In genomic region chr4:138639018-138639876, GRCh38 we compare ENCODE assay signal across 18 cellular contexts.
A peak's percentile ranks its signal among the peaks of the same experiment; 100 is the strongest.
DNase-seq lines count a peak whose midpoint lies in the region; TF ChIP-seq lines count a peak whose summit lies in the region.
"Had no signal": no experiment of that assay in that cellular context is flagged by ENCODE, and none has a peak within 500 bp of the region (broad histone marks: within the 10 kb centered on the region; RNA-seq: fewer than 3 reads in every experiment).

No MANE protein-coding gene starts in this region.

- CTCF ChIA-PET in BJ (lab: Yijun Ruan, JAX), result interaction anchor here (0.7 to 1.2 kb wide), 5 partner anchors 8 to 41 kb away, joined by 3 to 4 read pairs (median 3); no protein-coding TSS in a partner anchor

- H3K4me3 ChIP-seq in BJ (ENCODE audit: low read depth, low read length) (no peak overlapping the region), foreskin fibroblast (ENCODE audit: low read depth in 1 of 2, low read length in 2 of 2) (no peak overlapping the region)
- H3K4me3 ChIP-seq: dorsolateral prefrontal cortex, heart left ventricle, lung had no signal

- DNase-seq in BJ (ENCODE audit: low read depth), result peak; percentile 51
- DNase-seq in LHCN-M2 (ENCODE audit: low read depth), result peak; percentile 5
- DNase-seq in astrocyte of the hippocampus (ENCODE audit: low read depth, low spot score), result peak; percentile 44
- peak; percentile 16 to 47 for DNase-seq in foreskin fibroblast
- DNase-seq in NCI-H2227 treated with DMSO at 0.1 percent for 48 hours (lab: John Stamatoyannopoulos, UW), result no peak
- no peak for DNase-seq in DMS153 treated with DMSO at 0.1 percent for 48 hours (lab: John Stamatoyannopoulos, UW; ENCODE audit: unreplicated experiment)
- DNase-seq in D341Med (ENCODE audit: low spot score), result no peak
- no peak for DNase-seq in HK-2 (ENCODE audit: unreplicated experiment)
- DNase-seq: activated CD4-positive, alpha-beta T cell treated with anti-CD3 and anti-CD28 coated beads, Interleukin-2, amount 50 U/mL, for 4 hours; activated naive CD4-positive, alpha-beta T cell treated with anti-CD3 and anti-CD28 coated beads for 36 hours; dorsolateral prefrontal cortex; heart left ventricle; naive B cell; NCI-H1694; stimulated activated naive CD8-positive, alpha-beta T cell treated with anti-CD3 and anti-CD28 coated beads, Interleukin-15, Interleukin-2, amounts not matched to agents 100 U/mL and 50 U/mL, for 24 hours; T-helper 1 cell; trophoblast cell had no signal

- no peak for TF ChIP-seq CTCF in BJ (IDR thresholded peaks at IDR 0.05; ENCODE audit: insufficient read depth, low read depth, low read length)
- TF ChIP-seq CTCF in foreskin fibroblast (IDR thresholded peaks at IDR 0.05; ENCODE audit: low read depth, low read length), result no peak

- no peaks in the 10 kb centered on the region for H3K36me3 ChIP-seq in BJ (ENCODE audit: control insufficient read depth, insufficient read depth, low read length)
- H3K36me3 ChIP-seq: heart left ventricle had no signal

- POLR2A ChIA-PET in BJ (lab: Charles Lee), result no interaction called here

- H3K27me3 ChIP-seq in BJ (ENCODE audit: control insufficient read depth, insufficient read depth, low read length), result no peaks in the 10 kb centered on the region
- H3K27me3 ChIP-seq: dorsolateral prefrontal cortex, heart left ventricle had no signal

Comparison
In these comparisons a context has a peak if more than half of its experiments do, and no peak if none do; other contexts are left out.
1. DNase-seq: peak in BJ (single experiment), LHCN-M2 (single experiment), astrocyte of the hippocampus (single experiment) and foreskin fibroblast (2 of 2); none in NCI-H2227 treated with DMSO at 0.1 percent for 48 hours (single experiment), DMS153 treated with DMSO at 0.1 percent for 48 hours (single experiment), D341Med (single experiment) and HK-2 (single experiment).